13 cellular contexts compared by ENCODE assay signal in genomic region chr3:128194843-128195242, GRCh38.
"Had no signal": no experiment of that assay in that cellular context is flagged by ENCODE, and none has a peak within 500 bp of the region (broad histone marks: within the 10 kb centered on the region; RNA-seq: fewer than 3 reads in every experiment).

No MANE protein-coding gene starts in this region.

- H2AFZ ChIP-seq: parathyroid adenoma had no signal

- H3K4me3 ChIP-seq: vagina had no signal

- H3K9ac ChIP-seq: parathyroid adenoma had no signal

- H3K27me3 Mint-ChIP-seq: activated CD4-positive, alpha-beta T cell treated with anti-CD3 and anti-CD28 coated beads, Interleukin-2, amount 10 ng/mL, durations not matched to agents 24 days and 14 days; activated T-helper 17 cell treated with anti-CD3 and anti-CD28 coated beads, Interleukin-2, amount 50 U/mL, for 72 hours; effector memory CD8-positive, alpha-beta T cell had no signal

- H3K9me3 Mint-ChIP-seq: activated CD4-positive, alpha-beta T cell treated with anti-CD3 and anti-CD28 coated beads, Interleukin-2, amount 10 ng/mL, durations not matched to agents 24 days and 14 days; activated naive CD4-positive, alpha-beta T cell treated with anti-CD3 and anti-CD28 coated beads for 36 hours; activated T-helper 17 cell treated with anti-CD3 and anti-CD28 coated beads, Interleukin-2, amount 50 U/mL, for 72 hours; effector memory CD8-positive, alpha-beta T cell; immature natural killer cell had no signal

- H3K27me3 ChIP-seq: vagina had no signal

- H3K27ac ChIP-seq: parathyroid adenoma had no signal

- H3K4me1 ChIP-seq: parathyroid adenoma had no signal

- H3K36me3 ChIP-seq: vagina had no signal

- ATAC-seq: activated T-helper 17 cell treated with anti-CD3 and anti-CD28 coated beads, Interleukin-2, amount 50 U/mL, for 72 hours; effector memory CD8-positive, alpha-beta T cell; left lobe of liver had no signal

- H3K4me3 Mint-ChIP-seq: activated CD4-positive, alpha-beta T cell treated with anti-CD3 and anti-CD28 coated beads, Interleukin-2, amount 10 ng/mL, durations not matched to agents 24 days and 14 days; activated naive CD4-positive, alpha-beta T cell treated with anti-CD3 and anti-CD28 coated beads for 36 hours; activated T-helper 17 cell treated with anti-CD3 and anti-CD28 coated beads, Interleukin-2, amount 50 U/mL, for 72 hours; effector memory CD8-positive, alpha-beta T cell; immature natural killer cell had no signal

- H3K9me3 ChIP-seq: vagina had no signal

- H3K27ac Mint-ChIP-seq: activated CD4-positive, alpha-beta T cell treated with anti-CD3 and anti-CD28 coated beads, Interleukin-2, amount 10 ng/mL, durations not matched to agents 24 days and 14 days; activated naive CD4-positive, alpha-beta T cell treated with anti-CD3 and anti-CD28 coated beads for 36 hours; activated T-helper 17 cell treated with anti-CD3 and anti-CD28 coated beads, Interleukin-2, amount 50 U/mL, for 72 hours had no signal

- DNase-seq: activated CD4-positive, alpha-beta T cell treated with anti-CD3 and anti-CD28 coated beads, Interleukin-2, amount 10 ng/mL, durations not matched to agents 24 days and 14 days; activated CD8-positive, alpha-beta memory T cell treated with anti-CD3 and anti-CD28 coated beads for 24 hours; activated naive CD4-positive, alpha-beta T cell treated with anti-CD3 and anti-CD28 coated beads for 36 hours; activated T-cell treated with anti-CD3 and anti-CD28 coated beads for 4 hours; central memory CD4-positive, alpha-beta T cell; cortex of kidney; effector memory CD8-positive, alpha-beta T cell; immature natural killer cell; small intestine had no signal
